23 cellular contexts compared by ENCODE assay signal in the genomic region with DNA sequence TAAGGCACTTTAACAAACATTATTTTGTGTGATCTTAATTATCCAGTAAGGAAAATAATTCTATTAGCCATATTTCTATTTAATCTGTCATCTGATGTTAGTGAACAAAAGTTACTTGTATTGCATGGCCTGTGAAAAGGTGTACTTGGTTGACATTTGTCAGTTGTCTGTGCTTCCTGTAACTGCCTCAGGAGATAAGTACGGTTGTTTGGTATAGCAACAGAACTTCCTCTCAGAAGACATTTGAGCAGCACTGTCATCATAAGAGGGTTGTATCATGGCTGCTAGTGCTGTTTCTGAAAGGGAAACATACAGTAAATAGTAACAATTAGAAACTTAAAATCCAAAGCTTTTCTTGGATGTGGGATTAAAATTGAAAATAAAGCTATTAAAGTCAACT. TPM values are rescaled to one million over a fixed set of nuclear protein-coding genes. Genes with fewer than 3 reads are reported as not detected.
DNase-seq lines count a peak whose midpoint lies in the region; ATAC-seq and TF ChIP-seq lines count a peak whose summit lies in the region.
"Had no signal": no experiment of that assay in that cellular context is flagged by ENCODE, and none has a peak within 500 bp of the region (broad histone marks: within the 10 kb centered on the region; RNA-seq: fewer than 3 reads in every experiment).

No MANE protein-coding gene starts in this region.

- peak overlapping the region; percentile 66 for H3K27ac ChIP-seq in HL-60 (replicated peaks)
- peak overlapping the region; percentile 27 for H3K27ac ChIP-seq in naive thymus-derived CD4-positive, alpha-beta T cell (ENCODE audit: low read depth, low read length)
- H3K27ac ChIP-seq in brain microvascular endothelial cell = no peak overlapping the region
- no peak overlapping the region for H3K27ac ChIP-seq in adrenal gland
- H3K27ac ChIP-seq: ascending aorta, esophagus muscularis mucosa, gastrocnemius medialis, lower lobe of right lung, SJSA1, upper lobe of left lung had no signal

- H3K9me3 ChIP-seq in naive thymus-derived CD4-positive, alpha-beta T cell (ENCODE audit: control insufficient read depth in 2 of 3, low read length in 3 of 3) = no peaks in the 10 kb centered on the region
- no peaks in the 10 kb centered on the region for H3K9me3 ChIP-seq in adrenal gland (replicated peaks in 1 of 3)
- H3K9me3 ChIP-seq: ascending aorta, esophagus muscularis mucosa, gastrocnemius medialis, lower lobe of right lung, SJSA1, upper lobe of left lung had no signal

- in situ Hi-C loops in brain microvascular endothelial cell (cut with HindIII; ENCODE audit: low pct_ligation_motif_present, low sequenced_read_pairs) = no loop called here

- CTCF ChIA-PET in activated naive CD4-positive, alpha-beta T cell treated with anti-CD3 and anti-CD28 coated beads, Interleukin-2, amount 10 ng/mL, durations not matched to agents 7 days and 5 days (lab: Charles Lee) = interaction anchor here (1.4 kb wide), 1 partner anchor 11 kb away, joined by 3 read pairs; no protein-coding TSS in a partner anchor
- CTCF ChIA-PET in naive thymus-derived CD4-positive, alpha-beta T cell (lab: Charles Lee) = no interaction called here

- peaks cover 31% of the 10 kb centered on the region for H3K36me3 Mint-ChIP-seq in activated naive CD4-positive, alpha-beta T cell treated with anti-CD3 and anti-CD28 coated beads, Interleukin-2, amount 10 ng/mL, durations not matched to agents 7 days and 5 days
- H3K36me3 Mint-ChIP-seq in T-helper 2 cell treated with Interferon-gamma antibody and Interleukin-4, amounts not matched to agents 5 μg/mL and 100 μg/mL, for 36 hours (ENCODE audit: low read depth) = peaks cover 31% of the 10 kb centered on the region
- peaks cover 2 to 25% (median 21%) of the 10 kb centered on the region in 5 donors for H3K36me3 Mint-ChIP-seq in naive thymus-derived CD4-positive, alpha-beta T cell

- TF ChIP-seq CTCF in HL-60 (IDR thresholded peaks at IDR 0.05; ENCODE audit: insufficient read depth, low read length) = no peak
- no peak for TF ChIP-seq CTCF in brain microvascular endothelial cell (IDR thresholded peaks at IDR 0.05; ENCODE audit: low read depth, low read length, missing control alignments)
- TF ChIP-seq CTCF in adrenal gland (IDR thresholded peaks at IDR 0.05) = no peak

- H3K4me1 ChIP-seq in naive thymus-derived CD4-positive, alpha-beta T cell (ENCODE audit: control insufficient read depth in 2 of 2, insufficient read depth in 2 of 2, low read length in 2 of 2) = peaks cover 4 to 14% of the 10 kb centered on the region in 2 donors
- H3K4me1 ChIP-seq in adrenal gland (replicated peaks in 1 of 2) = peaks cover 8 to 12% of the 10 kb centered on the region in 2 donors
- H3K4me1 ChIP-seq: SJSA1 had no signal

- H3K9me3 Mint-ChIP-seq in activated naive CD4-positive, alpha-beta T cell treated with anti-CD3 and anti-CD28 coated beads, Interleukin-2, amount 10 ng/mL, durations not matched to agents 7 days and 5 days = no peaks in the 10 kb centered on the region
- H3K9me3 Mint-ChIP-seq in T-helper 2 cell treated with Interferon-gamma antibody and Interleukin-4, amounts not matched to agents 5 μg/mL and 100 μg/mL, for 36 hours = no peaks in the 10 kb centered on the region
- no peaks in the 10 kb centered on the region for H3K9me3 Mint-ChIP-seq in naive thymus-derived CD4-positive, alpha-beta T cell
- H3K9me3 Mint-ChIP-seq: CD4-positive, alpha-beta memory T cell; GM23338 had no signal

- intact Hi-C loops in naive thymus-derived CD4-positive, alpha-beta T cell (cut with micrococcal nuclease) = loop anchor here in 1 of 2 donors (5.0 kb wide), 1 partner anchor 216 kb away; a partner anchor contains a TSS
- intact Hi-C loops in adrenal gland (cut with DNase I) = no loop called here

- peaks cover 32% of the 10 kb centered on the region for H3K4me1 Mint-ChIP-seq in activated naive CD4-positive, alpha-beta T cell treated with anti-CD3 and anti-CD28 coated beads, Interleukin-2, amount 10 ng/mL, durations not matched to agents 7 days and 5 days
- peaks cover 30% of the 10 kb centered on the region for H3K4me1 Mint-ChIP-seq in T-helper 2 cell treated with Interferon-gamma antibody and Interleukin-4, amounts not matched to agents 5 μg/mL and 100 μg/mL, for 36 hours (ENCODE audit: low read depth)
- peaks cover 12 to 34% (median 26%) of the 10 kb centered on the region in 7 donors for H3K4me1 Mint-ChIP-seq in naive thymus-derived CD4-positive, alpha-beta T cell
- H3K4me1 Mint-ChIP-seq: GM23338 had no signal

- DNase-seq in activated naive CD4-positive, alpha-beta T cell treated with anti-CD3 and anti-CD28 coated beads, Interleukin-2, amount 10 ng/mL, durations not matched to agents 7 days and 5 days = no peak
- DNase-seq in activated naive CD4-positive, alpha-beta T cell treated with Interleukin-2 at 50 U/mL for 16 hours = no peak
- DNase-seq in HL-60 (ENCODE audit: low read depth in 1 of 2, low spot score in 1 of 2) (peak; percentile 50 to 61), brain microvascular endothelial cell (no peak), adrenal gland (no peak), NCI-H446 treated with DMSO at 0.1 percent for 48 hours (lab: John Stamatoyannopoulos, UW) (no peak)
- no peak for DNase-seq in T-helper 2 cell treated with Interferon-gamma antibody and Interleukin-4, amounts not matched to agents 5 μg/mL and 100 μg/mL, for 36 hours (ENCODE audit: low spot score)
- peak in 4 of 9 donors; percentile 19 to 49 (median 24) for DNase-seq in naive thymus-derived CD4-positive, alpha-beta T cell
- DNase-seq: activated CD8-positive, alpha-beta memory T cell treated with anti-CD3 and anti-CD28 coated beads, Interleukin-2, amount 50 U/mL, for 48 hours; gastrocnemius medialis; lower lobe of right lung; NCI-H1436; NCI-H2171; nucleus accumbens; retina; stimulated activated CD4-positive, alpha-beta T cell treated with anti-CD3 and anti-CD28 coated beads, Interleukin-4, amount 100 ng/mL, for 4 hours; upper lobe of left lung had no signal

- H3K4me3 Mint-ChIP-seq in activated naive CD4-positive, alpha-beta T cell treated with anti-CD3 and anti-CD28 coated beads, Interleukin-2, amount 10 ng/mL, durations not matched to agents 7 days and 5 days = peak overlapping the region; percentile 27
- peak overlapping the region; percentile 64 for H3K4me3 Mint-ChIP-seq in T-helper 2 cell treated with Interferon-gamma antibody and Interleukin-4, amounts not matched to agents 5 μg/mL and 100 μg/mL, for 36 hours
- peak overlapping the region in 4 of 10 donors; percentile 23 to 76 (median 52) for H3K4me3 Mint-ChIP-seq in naive thymus-derived CD4-positive, alpha-beta T cell
- H3K4me3 Mint-ChIP-seq: GM23338 had no signal

- peak overlapping the region; percentile 13 for H3K27ac Mint-ChIP-seq in activated naive CD4-positive, alpha-beta T cell treated with anti-CD3 and anti-CD28 coated beads, Interleukin-2, amount 10 ng/mL, durations not matched to agents 7 days and 5 days
- H3K27ac Mint-ChIP-seq in T-helper 2 cell treated with Interferon-gamma antibody and Interleukin-4, amounts not matched to agents 5 μg/mL and 100 μg/mL, for 36 hours = peak overlapping the region; percentile 71
- peak overlapping the region in 3 of 9 donors; percentile 38 to 72 (median 42) for H3K27ac Mint-ChIP-seq in naive thymus-derived CD4-positive, alpha-beta T cell
- H3K27ac Mint-ChIP-seq: GM23338 had no signal

- POLR2A ChIA-PET in naive thymus-derived CD4-positive, alpha-beta T cell (lab: Charles Lee) = no interaction called here

- H3K4me3 ChIP-seq in HL-60 (replicated peaks; ENCODE audit: insufficient read depth, low read length) (no peak overlapping the region), brain microvascular endothelial cell (ENCODE audit: low read depth, low read length) (no peak overlapping the region), adrenal gland (no peak overlapping the region)
- no peak overlapping the region for H3K4me3 ChIP-seq in naive thymus-derived CD4-positive, alpha-beta T cell (ENCODE audit: low read length)
- H3K4me3 ChIP-seq: ascending aorta, esophagus muscularis mucosa, gastrocnemius medialis, GM23338, lower lobe of right lung, SJSA1, upper lobe of left lung had no signal

- no peaks in the 10 kb centered on the region for H3K27me3 Mint-ChIP-seq in activated naive CD4-positive, alpha-beta T cell treated with anti-CD3 and anti-CD28 coated beads, Interleukin-2, amount 10 ng/mL, durations not matched to agents 7 days and 5 days
- no peaks in the 10 kb centered on the region for H3K27me3 Mint-ChIP-seq in T-helper 2 cell treated with Interferon-gamma antibody and Interleukin-4, amounts not matched to agents 5 μg/mL and 100 μg/mL, for 36 hours (ENCODE audit: low read depth)
- no peaks in the 10 kb centered on the region for H3K27me3 Mint-ChIP-seq in naive thymus-derived CD4-positive, alpha-beta T cell
- H3K27me3 Mint-ChIP-seq: CD4-positive, alpha-beta memory T cell had no signal

- 70 to 79% (median 74%) methylated on average over 1 of the region's 1 CpG for WGBS in adrenal gland, 4 donors

- no peak for TF ChIP-seq POLR2A in adrenal gland (IDR thresholded peaks at IDR 0.05)

- H3K27me3 ChIP-seq in HL-60 (ENCODE audit: insufficient read depth, poor library complexity, severe bottlenecking) (no peaks in the 10 kb centered on the region), brain microvascular endothelial cell (replicated peaks) (no peaks in the 10 kb centered on the region), adrenal gland (no peaks in the 10 kb centered on the region)
- H3K27me3 ChIP-seq in naive thymus-derived CD4-positive, alpha-beta T cell (ENCODE audit: control insufficient read depth in 2 of 2, insufficient read depth in 2 of 2, low read length in 2 of 2) = no peaks in the 10 kb centered on the region
- H3K27me3 ChIP-seq: ascending aorta, esophagus muscularis mucosa, gastrocnemius medialis, SJSA1, upper lobe of left lung had no signal

- no peak for ATAC-seq in naive thymus-derived CD4-positive, alpha-beta T cell
- ATAC-seq: gastrocnemius medialis, GM23338, lower lobe of right lung had no signal

- peaks cover 0 to 11% (median 0%) of the 10 kb centered on the region in 3 experiments for H3K36me3 ChIP-seq in naive thymus-derived CD4-positive, alpha-beta T cell (ENCODE audit: control insufficient read depth in 2 of 3, insufficient read depth in 3 of 3, low read length in 3 of 3)
- H3K36me3 ChIP-seq in brain microvascular endothelial cell (replicated peaks) = peaks cover 18% of the 10 kb centered on the region
- peaks cover 0 to 14% of the 10 kb centered on the region in 2 donors for H3K36me3 ChIP-seq in adrenal gland (replicated peaks in 1 of 2)

RNA-seq across cellular contexts. Expression of a gene that starts 3.4 kb away (rescaled TPM):
- 10 to 100 TPM in 4 of 5 experiments, 1 to 10 TPM in 1; 9.9 to 26.8 (median 17.5) TPM for total RNA-seq in naive thymus-derived CD4-positive, alpha-beta T cell
- 10 to 100 TPM; 12.1 to 14.2 TPM for polyA plus RNA-seq in naive thymus-derived CD4-positive, alpha-beta T cell
- total RNA-seq in adrenal gland = 10 to 100 TPM; 11.0 to 36.0 (median 20.0) TPM
- 10 to 100 TPM in 1 of 3 donors, 1 to 10 TPM in 2; 7.5 to 31.0 (median 7.6) TPM for polyA plus RNA-seq in adrenal gland

RNA-seq across cellular contexts. Expression of a gene that starts 3.8 kb away (rescaled TPM):
- 10 to 100 TPM in 4 of 5 experiments, 1 to 10 TPM in 1; 8.6 to 14.5 (median 12.7) TPM for total RNA-seq in naive thymus-derived CD4-positive, alpha-beta T cell
- polyA plus RNA-seq in naive thymus-derived CD4-positive, alpha-beta T cell = 10 to 100 TPM; 15.6 to 18.6 TPM
- total RNA-seq in adrenal gland = 10 to 100 TPM; 10.6 to 22.8 (median 16.1) TPM
- polyA plus RNA-seq in adrenal gland = 10 to 100 TPM in 1 of 3 donors, 1 to 10 TPM in 2; 3.3 to 41.4 (median 10.0) TPM

RNA-seq across cellular contexts. Expression of a gene that starts 55.9 kb away (rescaled TPM):
- total RNA-seq in naive thymus-derived CD4-positive, alpha-beta T cell = not detected
- not detected for polyA plus RNA-seq in naive thymus-derived CD4-positive, alpha-beta T cell
- 1 to 10 TPM in 3 of 8 donors, under 1 TPM in 2, not detected in 3; 0.15 to 2.6 (median 1.2) TPM for total RNA-seq in adrenal gland
- 1 to 10 TPM; 1.3 to 4.2 (median 3.5) TPM for polyA plus RNA-seq in adrenal gland
- total RNA-seq: ascending aorta had no signal
- polyA plus RNA-seq: CD4-positive, alpha-beta memory T cell; keratinocyte had no signal

Comparison
In these comparisons a context has a peak if more than half of its experiments do, and no peak if none do; other contexts are left out.
1. DNase-seq: peak in HL-60 (2 of 2); none in activated naive CD4-positive, alpha-beta T cell treated with anti-CD3 and anti-CD28 coated beads, Interleukin-2, amount 10 ng/mL, durations not matched to agents 7 days and 5 days (single experiment), activated naive CD4-positive, alpha-beta T cell treated with Interleukin-2 at 50 U/mL for 16 hours (single experiment), T-helper 2 cell treated with Interferon-gamma antibody and Interleukin-4, amounts not matched to agents 5 μg/mL and 100 μg/mL, for 36 hours (single experiment), brain microvascular endothelial cell (single experiment), adrenal gland (0 of 7) and NCI-H446 treated with DMSO at 0.1 percent for 48 hours (single experiment).
2. H3K27ac ChIP-seq: peak in HL-60 (single experiment) and naive thymus-derived CD4-positive, alpha-beta T cell (single experiment); none in brain microvascular endothelial cell (single experiment) and adrenal gland (0 of 5).